18 cellular contexts compared by ENCODE assay signal in genomic region chr6:44829811-44830210, GRCh38.
DNase-seq lines count a peak whose midpoint lies in the region; ATAC-seq, FAIRE-seq and TF ChIP-seq lines count a peak whose summit lies in the region.
"Had no signal": no experiment of that assay in that cellular context is flagged by ENCODE, and none has a peak within 500 bp of the region (broad histone marks: within the 10 kb centered on the region; RNA-seq: fewer than 3 reads in every experiment).

No MANE protein-coding gene starts in this region.

- H3K36me3 ChIP-seq in GM23338 (ENCODE audit: insufficient read depth): no peaks in the 10 kb centered on the region

- no peaks in the 10 kb centered on the region for H3K9me3 Mint-ChIP-seq in GM23338
- H3K9me3 Mint-ChIP-seq: activated B cell treated with CpG ODN at 0.5 μM for 24 hours; CD8-positive, alpha-beta T cell had no signal

- no peak for TF ChIP-seq CTCF in GM23338 (conservative IDR thresholded peaks at IDR 0.05; ENCODE audit: low read depth in 2 of 2)

- H3K27me3 Mint-ChIP-seq in GM23338 (ENCODE audit: insufficient read depth, low read depth, poor library complexity): no peaks in the 10 kb centered on the region
- H3K27me3 Mint-ChIP-seq: activated B cell treated with CpG ODN at 0.5 μM for 24 hours had no signal

- H2AFZ ChIP-seq in GM23338: no peak overlapping the region

- H3K4me1 ChIP-seq in GM23338 (ENCODE audit: insufficient read depth): peaks cover 38% of the 10 kb centered on the region

- no peaks in the 10 kb centered on the region for H3K36me3 Mint-ChIP-seq in GM23338 (ENCODE audit: low read depth)

- no peaks in the 10 kb centered on the region for H4K20me1 ChIP-seq in GM23338 (replicated peaks; ENCODE audit: insufficient read depth)

- H3K9me2 ChIP-seq in GM23338 (ENCODE audit: insufficient read depth): no peaks in the 10 kb centered on the region
- H3K9me2 ChIP-seq: SK-N-SH had no signal

- H3K27me3 ChIP-seq in GM23338 (ENCODE audit: insufficient read depth): no peaks in the 10 kb centered on the region

- ATAC-seq in GM18517 (IDR thresholded peaks at IDR 0.05; ENCODE audit: unreplicated experiment) (peak; percentile 60), GM23338 (no peak), HG02981 (IDR thresholded peaks at IDR 0.05; ENCODE audit: unreplicated experiment) (no peak)
- ATAC-seq: CD8-positive, alpha-beta T cell had no signal

- no peak overlapping the region for H3K4me3 ChIP-seq in GM23338

- H3K4me1 Mint-ChIP-seq in GM23338: peaks cover 37% of the 10 kb centered on the region

- no peaks in the 10 kb centered on the region for H3F3A ChIP-seq in GM23338 (replicated peaks; ENCODE audit: low read depth)

- H3K27ac ChIP-seq in GM23338 (ENCODE audit: low read depth): peak overlapping the region; percentile 21

- H3K79me2 ChIP-seq in GM23338 (replicated peaks; ENCODE audit: insufficient read depth): no peaks in the 10 kb centered on the region

- FAIRE-seq in HTR-8/SVneo (lab: Jason Lieb, UNC): no peak
- FAIRE-seq: endothelial cell of umbilical vein, keratinocyte had no signal

- H3K4me3 Mint-ChIP-seq in GM23338: no peak overlapping the region
- H3K4me3 Mint-ChIP-seq: activated B cell treated with CpG ODN at 0.5 μM for 24 hours; CD8-positive, alpha-beta T cell had no signal

- H3K4me2 ChIP-seq in GM23338: no peak overlapping the region
- H3K4me2 ChIP-seq: SK-N-SH had no signal

- no peak for DNase-seq in GM23338 (ENCODE audit: low spot score)
- peak; percentile 45 for DNase-seq in NOMO-1 treated with DMSO at 0.1 percent for 48 hours (lab: John Stamatoyannopoulos, UW; ENCODE audit: unreplicated experiment)
- peak; percentile 41 for DNase-seq in myocyte (ENCODE audit: low read depth)
- DNase-seq in NCI-H2107 (lab: John Stamatoyannopoulos, UW): no peak
- DNase-seq in HTR-8/SVneo (ENCODE audit: insufficient read length, low spot score): no peak
- no peak for DNase-seq in foreskin melanocyte
- DNase-seq: activated B cell treated with CpG ODN at 0.5 μM for 24 hours; activated CD8-positive, alpha-beta memory T cell treated with anti-CD3 and anti-CD28 coated beads, Interleukin-2, amount 50 U/mL, for 4 hours; CD8-positive, alpha-beta T cell; cerebellar nuclear complex; GDM1; NCI-H2029 treated with DMSO at 0.1 percent for 48 hours; nucleus accumbens; SK-N-SH had no signal

- no peak overlapping the region; the same call in 1 of the 2 replicates for H3K27ac Mint-ChIP-seq in GM23338
- H3K27ac Mint-ChIP-seq: activated B cell treated with CpG ODN at 0.5 μM for 24 hours; CD8-positive, alpha-beta T cell had no signal

TF ChIP-seq in GM23338, 12 proteins besides CTCF, POLR2A, EP300 and RAD21 (continues in another document):
- TF ChIP-seq EZH2 (IDR thresholded peaks at IDR 0.05; ENCODE audit: low read depth, unreplicated experiment) (no peak), ZNF114 (CRISPR knock-in tag; IDR thresholded peaks at IDR 0.05) (no peak), CREB1 (CRISPR knock-in tag; IDR thresholded peaks at IDR 0.05; ENCODE audit: low read depth) (no peak), NANOG (IDR thresholded peaks at IDR 0.05; ENCODE audit: borderline replicate concordance) (no peak), REST (IDR thresholded peaks at IDR 0.05; ENCODE audit: unreplicated experiment) (no peak), POLR2AphosphoS5 (IDR thresholded peaks at IDR 0.05; ENCODE audit: low read depth) (no peak), EZH2phosphoT487 (IDR thresholded peaks at IDR 0.05; ENCODE audit: unreplicated experiment) (no peak), STAT1 (IDR thresholded peaks at IDR 0.05; ENCODE audit: unreplicated experiment) (no peak), ZNF331 (CRISPR knock-in tag; IDR thresholded peaks at IDR 0.05; ENCODE audit: low read depth) (no peak), JUNB (IDR thresholded peaks at IDR 0.05; ENCODE audit: unreplicated experiment) (no peak), ETS1 (IDR thresholded peaks at IDR 0.05) (no peak)

Comparison
In these comparisons a context has a peak if more than half of its experiments do, and no peak if none do; other contexts are left out.
1. DNase-seq: peak in NOMO-1 treated with DMSO at 0.1 percent for 48 hours (single experiment) and myocyte (single experiment); none in GM23338 (single experiment), NCI-H2107 (single experiment), HTR-8/SVneo (single experiment) and foreskin melanocyte (single experiment).